In genomic region chr22:37326726-37327125, GRCh38 we compare ENCODE assay signal across 26 cellular contexts. TPM values are rescaled to one million over a fixed set of nuclear protein-coding genes. Genes with fewer than 3 reads are reported as not detected.
DNase-seq lines count a peak whose midpoint lies in the region; ATAC-seq and TF ChIP-seq lines count a peak whose summit lies in the region.
"Had no signal": no experiment of that assay in that cellular context is flagged by ENCODE, and none has a peak within 500 bp of the region (broad histone marks: within the 10 kb centered on the region; RNA-seq: fewer than 3 reads in every experiment).

No MANE protein-coding gene starts in this region.

- H3K9me3 ChIP-seq in PC-9 (ENCODE audit: insufficient read depth, low read depth) (no peaks in the 10 kb centered on the region), trophoblast cell (ENCODE audit: insufficient read depth, low read depth, low read length) (peaks cover 2% of the 10 kb centered on the region)
- H3K9me3 ChIP-seq: gastroesophageal sphincter, left ventricle myocardium inferior, SJSA1 had no signal

- H4K20me1 ChIP-seq in PC-9 (ENCODE audit: insufficient read depth), result no peaks in the 10 kb centered on the region

- H2BK5ac ChIP-seq in trophoblast cell (ENCODE audit: low read depth, low read length, poor library complexity), result no peak overlapping the region

- H3K27ac ChIP-seq in PC-9 (peak overlapping the region; percentile 99), trophoblast cell (ENCODE audit: low read depth, low read length) (no peak overlapping the region)
- H3K27ac ChIP-seq: gastroesophageal sphincter, left ventricle myocardium inferior, SJSA1 had no signal

- 0 out of 2 replicates have a peak, but pooled peaks have one; percentile 3 for TF ChIP-seq CTCF in PC-9 (conservative IDR thresholded peaks at IDR 0.05)

- peaks cover 81% of the 10 kb centered on the region for H3F3A ChIP-seq in PC-9 (ENCODE audit: insufficient read depth, low read depth)

- intact Hi-C loops in PC-9 (cut with micrococcal nuclease; ENCODE audit: unreplicated experiment), result no loop called here

- no peak overlapping the region for H4K12ac ChIP-seq in trophoblast cell (ENCODE audit: low read depth, low read length)

- no peak overlapping the region for H2AK5ac ChIP-seq in trophoblast cell (ENCODE audit: low read length)

- H3K79me2 ChIP-seq in PC-9 (ENCODE audit: low read depth) (no peaks in the 10 kb centered on the region), trophoblast cell (ENCODE audit: control insufficient read depth, insufficient read depth, low read length, poor library complexity) (no peaks in the 10 kb centered on the region)

- H3K4me2 ChIP-seq in PC-9 (peak overlapping the region; percentile 55), trophoblast cell (ENCODE audit: low read length) (no peak overlapping the region)

- CTCF ChIA-PET in PC-9 (lab: Charles Lee), result no interaction called here

- peaks cover 3% of the 10 kb centered on the region for H3K79me1 ChIP-seq in trophoblast cell (ENCODE audit: low read length)

- no peaks in the 10 kb centered on the region for H3K36me3 ChIP-seq in PC-9 (ENCODE audit: low read depth)
- H3K36me3 ChIP-seq in trophoblast cell (ENCODE audit: control insufficient read depth in 1 of 2, insufficient read depth in 2 of 2, low read length in 2 of 2), result no peaks in the 10 kb centered on the region
- H3K36me3 ChIP-seq: gastroesophageal sphincter, left ventricle myocardium inferior, SJSA1 had no signal

- H3K4me1 ChIP-seq in PC-9 (replicated peaks; ENCODE audit: insufficient read depth) (peaks cover 97% of the 10 kb centered on the region), trophoblast cell (ENCODE audit: control insufficient read depth in 1 of 2, insufficient read depth in 2 of 2, low read length in 2 of 2) (no peaks in the 10 kb centered on the region)

- no peak overlapping the region for H3K23ac ChIP-seq in trophoblast cell (ENCODE audit: low read length)

- H4K91ac ChIP-seq in trophoblast cell (ENCODE audit: low read depth, low read length), result no peak overlapping the region

- no peak overlapping the region for H3K14ac ChIP-seq in trophoblast cell (ENCODE audit: low read length)

- no peak overlapping the region for H2BK12ac ChIP-seq in trophoblast cell (ENCODE audit: low read length)

- H2BK120ac ChIP-seq in trophoblast cell (ENCODE audit: insufficient read depth, low read length, poor library complexity), result no peak overlapping the region

- WGBS in trophoblast cell (ENCODE audit: extremely low coverage, insufficient coverage, insufficient read length), result no CpG with 5 or more reads among the region's 7 CpGs

- BruUV-seq in PC-9 (replicated peaks; lab: Mats Ljungman, UMichigan), result no TSS peak

- H3K9me2 ChIP-seq in PC-9 (ENCODE audit: insufficient read depth), result no peaks in the 10 kb centered on the region

- no peak overlapping the region for H2AFZ ChIP-seq in PC-9
- no peak overlapping the region for H2AFZ ChIP-seq in trophoblast cell (ENCODE audit: insufficient read depth, low read length, poor library complexity)

- H3K9ac ChIP-seq in trophoblast cell (ENCODE audit: low read length), result no peak overlapping the region

- H4K8ac ChIP-seq in trophoblast cell (ENCODE audit: low read depth, low read length), result no peak overlapping the region

- peak; percentile 50 for DNase-seq in ELF-1 (ENCODE audit: low read depth, low spot score)
- DNase-seq in PC-9, result peak; percentile 83 to 92
- DNase-seq in left lobe of liver (ENCODE audit: low spot score), result peak; percentile 94
- DNase-seq in trophoblast cell, result peak; percentile 77 to 83
- no peak for DNase-seq in NCI-H2171 (lab: John Stamatoyannopoulos, UW)
- no peak for DNase-seq in DMS79 (lab: John Stamatoyannopoulos, UW)
- DNase-seq in stimulated activated CD4-positive, alpha-beta T cell treated with anti-CD3 and anti-CD28 coated beads, Interleukin-2, amount 100 ng/mL, for 48 hours, result no peak
- DNase-seq: activated CD4-positive, alpha-beta memory T cell treated with anti-CD3 and anti-CD28 coated beads, Interleukin-2, amount 10 ng/mL, durations not matched to agents 7 days and 5 days; anterior cingulate cortex; caudate nucleus; dermis blood vessel endothelial cell; DND-41; HCEC 1CT; left ventricle myocardium inferior; NCI-H1105 treated with DMSO at 0.1 percent for 48 hours; NCI-H2029; NCI-H526; NK-92 treated with Interleukin-12 subunit alpha and Interleukin-12 subunit beta, amount 100 ng/mL, for 24 hours; stimulated activated CD4-positive, alpha-beta T cell treated with anti-CD3 and anti-CD28 coated beads, Interleukin-4, amount 100 ng/mL, for 1 hour had no signal

- no peaks in the 10 kb centered on the region for H3K27me3 ChIP-seq in PC-9 (ENCODE audit: insufficient read depth, low read depth)
- H3K27me3 ChIP-seq in trophoblast cell (ENCODE audit: insufficient read depth, low read length), result peaks cover 15% of the 10 kb centered on the region

- no peak overlapping the region for H3K18ac ChIP-seq in trophoblast cell (ENCODE audit: low read length)

- peak overlapping the region; percentile 20; the same call in 1 of the 2 replicates for H3K4me3 ChIP-seq in PC-9
- H3K4me3 ChIP-seq in trophoblast cell (ENCODE audit: low read depth, low read length), result no peak overlapping the region
- H3K4me3 ChIP-seq: gastroesophageal sphincter, left ventricle myocardium inferior, SJSA1 had no signal

- no peak overlapping the region for H3K4ac ChIP-seq in trophoblast cell (ENCODE audit: low read depth, low read length)

- POLR2A ChIA-PET in PC-9 (lab: Charles Lee; ENCODE audit: unreplicated experiment), result interaction anchor here (0.6 to 0.7 kb wide), 2 partner anchors 25 to 115 kb away, joined by 4 to 31 read pairs; no protein-coding TSS in a partner anchor

- peak; percentile 85 for ATAC-seq in left lobe of liver
- ATAC-seq in HG02870 (IDR thresholded peaks at IDR 0.05; ENCODE audit: unreplicated experiment), result no peak
- ATAC-seq: gastroesophageal sphincter; natural killer cell treated with Interleukin-12 subunit alpha and Interleukin-12 subunit beta and Interleukin-15 and Interleukin-18, amount 100 ng/mL, for 72 hours had no signal

RNA-seq across cellular contexts. Expression of gene CYTH4, which starts 44.4 kb away (rescaled TPM):
- not detected in 2 replicates for total RNA-seq in PC-9 (2021)
- total RNA-seq in left lobe of liver, result 5.2 TPM
- not detected in 2 replicates for polyA plus RNA-seq in trophoblast cell (2013)
- total RNA-seq: osteocyte had no signal
- polyA plus RNA-seq: BJ, fibroblast of lung had no signal

Comparison
In these comparisons a context has a peak if more than half of its experiments do, and no peak if none do; other contexts are left out.
1. DNase-seq: peak in ELF-1 (single experiment), PC-9 (2 of 2), left lobe of liver (single experiment) and trophoblast cell (2 of 2); none in NCI-H2171 (single experiment), DMS79 (single experiment) and stimulated activated CD4-positive, alpha-beta T cell treated with anti-CD3 and anti-CD28 coated beads, Interleukin-2, amount 100 ng/mL, for 48 hours (0 of 2).